1 cellular context compared by ENCODE assay signal in the genomic region with DNA sequence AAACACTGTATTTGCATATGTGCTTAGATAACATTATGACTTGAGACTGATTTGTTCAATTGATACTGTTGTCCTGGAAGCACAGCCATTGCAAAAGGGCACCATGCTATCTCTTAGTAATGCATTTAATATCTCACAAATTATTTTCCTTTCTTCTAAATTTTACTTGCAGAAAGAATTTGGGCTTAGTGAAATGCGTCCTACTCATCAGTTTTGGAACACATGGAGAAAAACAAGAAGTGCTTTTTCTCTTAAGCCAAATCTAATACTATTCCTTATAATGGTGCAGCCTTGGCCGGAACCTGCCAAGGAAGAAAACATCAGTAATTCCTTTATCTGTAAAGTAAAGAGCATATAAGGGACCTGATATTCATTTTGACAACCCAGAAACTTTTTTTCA.
TF ChIP-seq lines count a peak whose summit lies in the region.

No MANE protein-coding gene starts in this region.

TF ChIP-seq in H1, 55 proteins besides CTCF, POLR2A, EP300 and RAD21:
- TF ChIP-seq RBBP5 (IDR thresholded peaks at IDR 0.05; ENCODE audit: borderline replicate concordance, low read depth, low read length) (no peak), BACH1 (IDR thresholded peaks at IDR 0.05; ENCODE audit: low read length) (no peak), MAFK (IDR thresholded peaks at IDR 0.05; ENCODE audit: low read depth, low read length) (peak; percentile 50; the same call in 1 of the 2 replicates), TEAD4 (IDR thresholded peaks at IDR 0.05; ENCODE audit: low read depth, low read length) (no peak), SRF (IDR thresholded peaks at IDR 0.05; ENCODE audit: low read depth, low read length) (no peak), KDM1A (IDR thresholded peaks at IDR 0.05; ENCODE audit: borderline replicate concordance, low read length) (no peak), TBP (IDR thresholded peaks at IDR 0.05; ENCODE audit: low read depth, low read length) (no peak)
TF ChIP-seq in H1: peak in this region for 1.
